Comparison of ENCODE assay signal across 26 cellular contexts in genomic region chr20:56805966-56806365, GRCh38.
DNase-seq lines count a peak whose midpoint lies in the region; ATAC-seq, FAIRE-seq and TF ChIP-seq lines count a peak whose summit lies in the region.
"Had no signal": no experiment of that assay in that cellular context is flagged by ENCODE, and none has a peak within 500 bp of the region (broad histone marks: within the 10 kb centered on the region; RNA-seq: fewer than 3 reads in every experiment).

No MANE protein-coding gene starts in this region.

- no peak overlapping the region for H3K9ac ChIP-seq in H1 (replicated peaks in 1 of 4; ENCODE audit: extremely low read depth in 1 of 4, low read depth in 3 of 4, low read length in 3 of 4)
- H3K9ac ChIP-seq in trophoblast cell (ENCODE audit: low read length), result no peak overlapping the region
- H3K9ac ChIP-seq: BLaER1 treated with 17β-estradiol and CSF1 and Interleukin-3, amounts not matched to agents 10 nM and 100 nM had no signal

- H3K18ac ChIP-seq in H1 (ENCODE audit: extremely low read depth, low read length), result 0 out of 2 replicates have a peak overlapping the region, but pooled peaks have one; percentile 22
- H3K18ac ChIP-seq in trophoblast cell (ENCODE audit: low read length), result peak overlapping the region; percentile 2

- no peaks in the 10 kb centered on the region for H3K27me3 ChIP-seq in breast epithelium
- peaks cover 0 to 14% (median 0%) of the 10 kb centered on the region in 4 experiments; a peak in 3 of 7 replicates for H3K27me3 ChIP-seq in H1 (replicated peaks in 1 of 4; ENCODE audit: control insufficient read depth in 3 of 4, extremely low read depth in 1 of 4, insufficient read depth in 3 of 4, low read length in 3 of 4)
- no peaks in the 10 kb centered on the region for H3K27me3 ChIP-seq in trophoblast cell (ENCODE audit: insufficient read depth, low read length)
- H3K27me3 ChIP-seq: BE2C; BLaER1 treated with 17β-estradiol and CSF1 and Interleukin-3, amounts not matched to agents 10 nM and 100 nM had no signal

- H3K4me3 Mint-ChIP-seq in MCF 10A (ENCODE audit: unreplicated experiment) (no peak overlapping the region), type B pancreatic cell (peak overlapping the region; percentile 14)
- H3K4me3 Mint-ChIP-seq: CD14-positive monocyte; CD4-positive, alpha-beta T cell; CD8-positive, alpha-beta memory T cell had no signal

- H4K91ac ChIP-seq in H1 (replicated peaks; ENCODE audit: insufficient read length, low read length), result no peak overlapping the region
- H4K91ac ChIP-seq in trophoblast cell (ENCODE audit: low read depth, low read length), result peak overlapping the region; percentile 12

- no peak overlapping the region for H4K5ac ChIP-seq in H1 (ENCODE audit: insufficient read length, low read depth, low read length)

- H2AK5ac ChIP-seq in H1 (ENCODE audit: low read depth, low read length) (no peak overlapping the region), trophoblast cell (ENCODE audit: low read length) (peak overlapping the region; percentile 31)

- H3K4me1 Mint-ChIP-seq in MCF 10A (ENCODE audit: insufficient read depth, unreplicated experiment), result peaks cover 18% of the 10 kb centered on the region
- H3K4me1 Mint-ChIP-seq in type B pancreatic cell (ENCODE audit: unreplicated experiment), result peaks cover 34% of the 10 kb centered on the region
- H3K4me1 Mint-ChIP-seq: CD14-positive monocyte; CD8-positive, alpha-beta memory T cell had no signal

- H2BK5ac ChIP-seq in H1 (ENCODE audit: low read depth, low read length), result peak overlapping the region; percentile 52; the same call in 1 of the 2 replicates
- no peak overlapping the region for H2BK5ac ChIP-seq in trophoblast cell (ENCODE audit: low read depth, low read length, poor library complexity)

- TF ChIP-seq CTCF in breast epithelium (IDR thresholded peaks at IDR 0.05) (no peak), MCF 10A (IDR thresholded peaks at IDR 0.05; ENCODE audit: unreplicated experiment) (no peak), H1 (IDR thresholded peaks at IDR 0.05; ENCODE audit: control extremely low read depth in 1 of 3, insufficient read depth in 1 of 3, low read depth in 1 of 3, low read length in 3 of 3) (no peak), type B pancreatic cell (conservative IDR thresholded peaks at IDR 0.05) (no peak)

- H3K79me1 ChIP-seq in H1 (ENCODE audit: low read depth, low read length) (no peaks in the 10 kb centered on the region; the same call in 1 of the 2 replicates), trophoblast cell (ENCODE audit: low read length) (peaks cover 22% of the 10 kb centered on the region)

- no peak for ATAC-seq in GM21619 (IDR thresholded peaks at IDR 0.05; ENCODE audit: unreplicated experiment)
- no peak for ATAC-seq in GM21447 (IDR thresholded peaks at IDR 0.05; ENCODE audit: unreplicated experiment)
- no peak for ATAC-seq in HG03025 (IDR thresholded peaks at IDR 0.05; ENCODE audit: low FRiP score, unreplicated experiment)
- ATAC-seq: A549, GM12878 had no signal

- H3K27me3 Mint-ChIP-seq in MCF 10A (ENCODE audit: insufficient read depth, unreplicated experiment) (no peaks in the 10 kb centered on the region), type B pancreatic cell (no peaks in the 10 kb centered on the region)

- no peak overlapping the region for H2BK120ac ChIP-seq in H1 (replicated peaks; ENCODE audit: low read depth, low read length)
- H2BK120ac ChIP-seq in trophoblast cell (ENCODE audit: insufficient read depth, low read length, poor library complexity), result no peak overlapping the region

- no peaks in the 10 kb centered on the region for H3K79me2 ChIP-seq in H1 (ENCODE audit: control insufficient read depth in 1 of 2, insufficient read depth in 2 of 2, low read length in 2 of 2)
- H3K79me2 ChIP-seq in trophoblast cell (ENCODE audit: control insufficient read depth, insufficient read depth, low read length, poor library complexity), result peaks cover 6% of the 10 kb centered on the region

- DNase-seq in breast epithelium (ENCODE audit: low spot score in 2 of 2) (no peak), MCF 10A (ENCODE audit: unreplicated experiment) (no peak), H1 (ENCODE audit: low read depth in 1 of 2, low spot score in 2 of 2) (no peak), trophoblast cell (peak in 1 of 2 donors; percentile 62), type B pancreatic cell (ENCODE audit: extremely low spot score, unreplicated experiment) (no peak)
- DNase-seq: 8988T; ACHN; AML-193; BE2C; CD4-positive, alpha-beta T cell; CD8-positive, alpha-beta memory T cell; DMS 273 treated with DMSO at 0.1 percent for 48 hours; DMS79; EL; GDM1; GOT3; H7; HCEC 1CT had no signal

- H3K9me3 Mint-ChIP-seq in MCF 10A (ENCODE audit: unreplicated experiment), result no peaks in the 10 kb centered on the region
- no peaks in the 10 kb centered on the region for H3K9me3 Mint-ChIP-seq in type B pancreatic cell
- H3K9me3 Mint-ChIP-seq: CD4-positive, alpha-beta T cell had no signal

- H3K4ac ChIP-seq in H1 (replicated peaks; ENCODE audit: insufficient read length, low read depth, low read length) (no peak overlapping the region), trophoblast cell (ENCODE audit: low read depth, low read length) (no peak overlapping the region)

- POLR2A ChIA-PET in MCF 10A (lab: Yijun Ruan, JAX) (interaction anchor here (1.4 kb wide), 1 partner anchor 18 kb away, joined by 3 read pairs; no protein-coding TSS in a partner anchor), H1 (lab: Charles Lee; ENCODE audit: partially characterized antibody) (interaction anchor here (1.5 kb wide), 1 partner anchor 37 kb away, joined by 3 read pairs; no protein-coding TSS in a partner anchor)

- H2BK12ac ChIP-seq in H1 (ENCODE audit: low read depth, low read length), result peak overlapping the region; percentile 100; the same call in 1 of the 2 replicates
- no peak overlapping the region for H2BK12ac ChIP-seq in trophoblast cell (ENCODE audit: low read length)

- H3K4me1 ChIP-seq in breast epithelium (peaks cover 0 to 16% of the 10 kb centered on the region in 2 donors), H1 (replicated peaks in 1 of 4; ENCODE audit: control insufficient read depth in 3 of 4, insufficient read depth in 4 of 4, low read length in 3 of 4) (peaks cover 8 to 32% (median 11%) of the 10 kb centered on the region in 4 experiments), trophoblast cell (ENCODE audit: control insufficient read depth in 1 of 2, insufficient read depth in 2 of 2, low read length in 2 of 2) (peaks cover 10 to 29% of the 10 kb centered on the region in 2 experiments)
- H3K4me1 ChIP-seq: A549, BE2C had no signal

- H2BK15ac ChIP-seq in H1 (ENCODE audit: low read length), result peak overlapping the region; percentile 46; the same call in 1 of the 2 replicates

- no peak overlapping the region for H3K14ac ChIP-seq in H1 (ENCODE audit: insufficient read length)
- H3K14ac ChIP-seq in trophoblast cell (ENCODE audit: low read length), result peak overlapping the region; percentile 13

- H4K8ac ChIP-seq in H1 (ENCODE audit: extremely low read depth, insufficient read depth, low read length) (no peak overlapping the region; the same call in 1 of the 2 replicates), trophoblast cell (ENCODE audit: low read depth, low read length) (no peak overlapping the region)

- H4K20me1 ChIP-seq in H1 (replicated peaks in 1 of 2; ENCODE audit: control insufficient read depth in 1 of 2, insufficient read depth in 2 of 2, low read length in 2 of 2), result peaks cover 0 to 5% of the 10 kb centered on the region in 2 experiments
- H4K20me1 ChIP-seq: BLaER1 treated with 17β-estradiol and CSF1 and Interleukin-3, amounts not matched to agents 10 nM and 100 nM had no signal

- H2AFZ ChIP-seq in H1 (ENCODE audit: low read length) (no peak overlapping the region), trophoblast cell (ENCODE audit: insufficient read depth, low read length, poor library complexity) (no peak overlapping the region)

- no peak overlapping the region for H3K4me3 ChIP-seq in breast epithelium
- H3K4me3 ChIP-seq in H1 (ENCODE audit: extremely low read depth in 1 of 4, insufficient read depth in 2 of 4, low read depth in 3 of 4, low read length in 4 of 4), result no peak overlapping the region
- H3K4me3 ChIP-seq in trophoblast cell (ENCODE audit: low read depth, low read length), result no peak overlapping the region
- H3K4me3 ChIP-seq: A549; BLaER1 treated with 17β-estradiol and CSF1 and Interleukin-3, amounts not matched to agents 10 nM and 100 nM; GM12878 had no signal

- H3K27ac Mint-ChIP-seq in MCF 10A (ENCODE audit: low read depth, unreplicated experiment) (no peak overlapping the region), type B pancreatic cell (no peak overlapping the region)
- H3K27ac Mint-ChIP-seq: CD14-positive monocyte; CD4-positive, alpha-beta T cell; CD8-positive, alpha-beta memory T cell had no signal

- no peaks in the 10 kb centered on the region for H3K9me3 ChIP-seq in breast epithelium
- H3K9me3 ChIP-seq in H1 (ENCODE audit: insufficient read depth in 2 of 2, low read depth in 1 of 2, low read length in 1 of 2), result no peaks in the 10 kb centered on the region
- H3K9me3 ChIP-seq in trophoblast cell (ENCODE audit: insufficient read depth, low read depth, low read length), result peaks cover 3% of the 10 kb centered on the region
- H3K9me3 ChIP-seq: A549; BE2C; BLaER1 treated with 17β-estradiol and CSF1 and Interleukin-3, amounts not matched to agents 10 nM and 100 nM had no signal

- FAIRE-seq in H1 (lab: Jason Lieb, UNC), result no peak
- FAIRE-seq: A549, D721Med, GM12878 had no signal

- H3K27ac ChIP-seq in breast epithelium (peak overlapping the region; percentile 85 to 87), H1 (ENCODE audit: low read depth, low read length) (no peak overlapping the region), trophoblast cell (ENCODE audit: low read depth, low read length) (no peak overlapping the region)
- H3K27ac ChIP-seq: BLaER1 treated with 17β-estradiol and CSF1 and Interleukin-3, amounts not matched to agents 10 nM and 100 nM had no signal

- H3K36me3 ChIP-seq in breast epithelium (no peaks in the 10 kb centered on the region), H1 (ENCODE audit: control insufficient read depth in 2 of 4, insufficient read depth in 4 of 4, low read length in 3 of 4) (no peaks in the 10 kb centered on the region), trophoblast cell (ENCODE audit: control insufficient read depth in 1 of 2, insufficient read depth in 2 of 2, low read length in 2 of 2) (no peaks in the 10 kb centered on the region)
- H3K36me3 ChIP-seq: BE2C; BLaER1 treated with 17β-estradiol and CSF1 and Interleukin-3, amounts not matched to agents 10 nM and 100 nM had no signal

- no peak for TF ChIP-seq POLR2A in breast epithelium (IDR thresholded peaks at IDR 0.05)
- no peak for TF ChIP-seq POLR2A in H1 (IDR thresholded peaks at IDR 0.05; ENCODE audit: control extremely low read depth in 1 of 2, low read depth in 2 of 2, low read length in 2 of 2)

- H4K12ac ChIP-seq in trophoblast cell (ENCODE audit: low read depth, low read length), result no peak overlapping the region

- no TSS peak for BruUV-seq in MCF 10A (replicated peaks; lab: Mats Ljungman, UMichigan)

- H3K4me2 ChIP-seq in H1 (ENCODE audit: insufficient read depth in 1 of 2, low read depth in 2 of 2, low read length in 2 of 2) (no peak overlapping the region; a peak in 1 of 4 replicates), trophoblast cell (ENCODE audit: low read length) (no peak overlapping the region)
- H3K4me2 ChIP-seq: A549; BLaER1 treated with 17β-estradiol and CSF1 and Interleukin-3, amounts not matched to agents 10 nM and 100 nM had no signal

- CTCF ChIA-PET in MCF 10A (lab: Yijun Ruan, JAX), result interaction anchor here (0.6 kb wide), 1 partner anchor 22 kb away, joined by 3 read pairs; no protein-coding TSS in a partner anchor
- CTCF ChIA-PET in H1 (lab: Charles Lee; ENCODE audit: partially characterized antibody), result interaction anchor here (0.6 to 1.2 kb wide), 3 partner anchors 11 to 388 kb away, joined by 3 to 4 read pairs (median 3); no protein-coding TSS in a partner anchor

- intact Hi-C loops in breast epithelium (cut with DNase I; ENCODE audit: low total_unique reads), result loop anchor here (10.0 kb wide), 1 partner anchor 161 kb away; no protein-coding TSS in a partner anchor
- intact Hi-C loops in MCF 10A (cut with micrococcal nuclease), result no loop called here

- peaks cover 9% of the 10 kb centered on the region for H3K23me2 ChIP-seq in H1 (ENCODE audit: low read depth, low read length)

- peak in 1 of 2 experiments; percentile 15; a peak in 1 of 4 replicates for TF ChIP-seq RAD21 in H1 (IDR thresholded peaks at IDR 0.05 in 1 of 2, conservative IDR thresholded peaks at IDR 0.05 in 1 of 2; ENCODE audit: low read depth in 2 of 2, low read length in 2 of 2)

- 85% methylated on average over 9 of the region's 9 CpGs; no CpG with 5 or more reads in 1 of the 2 experiments for WGBS in H1 (ENCODE audit: extremely low coverage in 1 of 2, insufficient coverage in 1 of 2, insufficient read length in 1 of 2, insufficient replicate concordance in 2 of 2, low coverage in 1 of 2, low lambda C conversion rate in 2 of 2, missing lambda C conversion rate in 1 of 2), 2 experiments
- WGBS in trophoblast cell (ENCODE audit: extremely low coverage, insufficient coverage, insufficient read length), result no CpG with 5 or more reads among the region's 9 CpGs

- H3K56ac ChIP-seq in H1 (replicated peaks; ENCODE audit: insufficient read length, low read depth, low read length), result no peak overlapping the region

- H3K23ac ChIP-seq in H1 (ENCODE audit: insufficient read length) (no peak overlapping the region), trophoblast cell (ENCODE audit: low read length) (no peak overlapping the region)

- no peaks in the 10 kb centered on the region for H3K36me3 Mint-ChIP-seq in MCF 10A (ENCODE audit: insufficient read depth, unreplicated experiment)
- H3K36me3 Mint-ChIP-seq in type B pancreatic cell, result no peaks in the 10 kb centered on the region
- H3K36me3 Mint-ChIP-seq: CD14-positive monocyte; CD8-positive, alpha-beta memory T cell had no signal

- H2BK20ac ChIP-seq in H1 (ENCODE audit: low read length), result peak overlapping the region; percentile 86; the same call in 1 of the 2 replicates

- no peak for TF ChIP-seq EP300 in H1 (IDR thresholded peaks at IDR 0.05; ENCODE audit: borderline replicate concordance in 1 of 2, low read depth in 2 of 2, low read length in 2 of 2)

Comparison
In these comparisons a context has a peak if more than half of its experiments do, and no peak if none do; other contexts are left out.
1. H3K27ac ChIP-seq: peak in breast epithelium (2 of 2); none in H1 (single experiment) and trophoblast cell (single experiment).